Comparison of ENCODE assay signal across 15 cellular contexts in genomic region chr3:17407576-17407975, GRCh38.
"Had no signal": no experiment of that assay in that cellular context is flagged by ENCODE, and none has a peak within 500 bp of the region (broad histone marks: within the 10 kb centered on the region; RNA-seq: fewer than 3 reads in every experiment).

No MANE protein-coding gene starts in this region.

- DNase-seq: activated CD4-positive, alpha-beta T cell treated with anti-CD3 and anti-CD28 coated beads for 48 hours; activated CD4-positive, alpha-beta T cell treated with anti-CD3 and anti-CD28 coated beads, Interleukin-2, amount 50 U/mL, for 48 hours; activated CD4-positive, CD25-positive, alpha-beta regulatory T cell treated with anti-CD3 and anti-CD28 coated beads, Interleukin-2, amount 50 U/mL, for 72 hours; activated CD8-positive, alpha-beta memory T cell treated with anti-CD3 and anti-CD28 coated beads, Interleukin-2, amount 10 ng/mL, durations not matched to agents 7 days and 5 days; activated effector memory CD4-positive, alpha-beta T cell treated with Interleukin-2 at 50 U/mL for 16 hours; activated naive CD4-positive, alpha-beta T cell; activated T-cell treated with anti-CD3 and anti-CD28 coated beads, Interleukin-2, amount 50 U/mL, for 24 hours; aorta; Karpas-422; NCI-H1105 treated with DMSO at 0.1 percent for 48 hours; NCI-H1436 treated with DMSO at 0.1 percent for 48 hours; NCI-H187; NCI-H510A treated with DMSO at 0.1 percent for 48 hours; PC-3; SHP77 had no signal
